8 cellular contexts compared by ENCODE assay signal in genomic region chr7:94087664-94088352, GRCh38.
DNase-seq lines count a peak whose midpoint lies in the region; ATAC-seq lines count a peak whose summit lies in the region.

No MANE protein-coding gene starts in this region.

- ATAC-seq in GM18502 (IDR thresholded peaks at IDR 0.05; ENCODE audit: poor library complexity, unreplicated experiment) = peak; percentile 98
- ATAC-seq in HG02884 (IDR thresholded peaks at IDR 0.05; ENCODE audit: unreplicated experiment) = peak; percentile 96
- peak; percentile 98 for ATAC-seq in left lobe of liver

- DNase-seq in AG08395 (ENCODE audit: low spot score) (peak; percentile 81), NCI-H146 treated with DMSO at 0.1 percent for 48 hours (lab: John Stamatoyannopoulos, UW; ENCODE audit: unreplicated experiment) (peak; percentile 41), T follicular helper cell (ENCODE audit: low read depth) (peak; percentile 21), cerebellum (ENCODE audit: low spot score) (peak; percentile 47), left lobe of liver (ENCODE audit: low spot score) (no peak)
- peak in 2 of 3 experiments; percentile 3 to 10 for DNase-seq in stimulated activated CD4-positive, alpha-beta T cell treated with anti-CD3 and anti-CD28 coated beads, TNF-alpha, amount 100 ng/mL, for 4 hours (ENCODE audit: low read depth in 3 of 3)
